ENCODE assay signal across 27 cellular contexts in the genomic region with DNA sequence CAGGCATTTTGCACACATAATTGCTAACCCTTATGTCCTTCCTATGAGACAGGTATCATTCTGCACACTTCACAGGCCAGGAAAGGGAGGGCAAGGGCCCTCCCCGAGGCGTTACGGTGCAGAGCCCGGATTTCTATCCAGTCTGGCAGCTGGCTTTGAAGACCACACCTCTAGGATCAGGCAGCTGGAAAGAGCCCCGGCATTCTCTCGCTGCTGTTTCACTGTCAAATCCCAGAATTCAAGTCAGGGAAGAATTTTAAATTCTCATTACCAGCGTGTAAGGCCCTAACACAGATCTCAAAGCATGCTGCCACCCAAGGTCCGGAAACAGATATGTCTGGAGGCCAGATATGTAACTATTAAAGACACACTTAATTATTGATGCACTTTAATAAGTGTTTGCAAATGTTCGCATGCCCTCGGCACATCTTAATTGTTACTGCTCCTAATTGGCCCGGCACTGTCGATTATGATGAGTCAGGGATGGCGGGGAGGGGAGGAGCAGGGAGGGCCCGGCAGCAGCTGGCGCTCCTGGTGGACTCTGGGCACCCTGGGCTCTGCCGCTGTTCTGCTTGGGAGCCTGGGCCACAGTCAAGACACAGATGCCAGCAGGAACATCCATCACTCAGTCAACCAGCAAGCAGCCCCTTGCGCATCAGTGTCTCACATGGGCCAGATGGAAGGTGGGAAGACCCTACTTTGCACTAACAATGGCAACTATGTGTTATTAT.
DNase-seq lines count a peak whose midpoint lies in the region; ATAC-seq and TF ChIP-seq lines count a peak whose summit lies in the region.
"Had no signal": no experiment of that assay in that cellular context is flagged by ENCODE, and none has a peak within 500 bp of the region (broad histone marks: within the 10 kb centered on the region; RNA-seq: fewer than 3 reads in every experiment).

No MANE protein-coding gene starts in this region.

- peaks cover 17% of the 10 kb centered on the region in 2 donors for H3K4me1 Mint-ChIP-seq in natural killer cell
- H3K4me1 Mint-ChIP-seq in type B pancreatic cell (ENCODE audit: unreplicated experiment): peaks cover 19% of the 10 kb centered on the region

- peak overlapping the region; percentile 60 for H3K4me3 Mint-ChIP-seq in natural killer cell
- H3K4me3 Mint-ChIP-seq in type B pancreatic cell: no peak overlapping the region
- H3K4me3 Mint-ChIP-seq: central memory CD8-positive, alpha-beta T cell; stimulated activated naive B cell treated with anti-CD40 and anti-IgM and Interleukin-4, amounts not matched to agents 10 μg/mL and 1 μg/mL and 100 μg/mL, for 72 hours; T-helper 1 cell treated with Interleukin-12 subunit alpha and Interleukin-12 subunit beta and Interleukin-4 antibody, amounts not matched to agents 30 μg/mL and 1 μg/mL, for 36 hours had no signal

- no peak overlapping the region for H3K27ac Mint-ChIP-seq in natural killer cell
- H3K27ac Mint-ChIP-seq in type B pancreatic cell: no peak overlapping the region
- H3K27ac Mint-ChIP-seq: stimulated activated naive B cell treated with anti-CD40 and anti-IgM and Interleukin-4, amounts not matched to agents 10 μg/mL and 1 μg/mL and 100 μg/mL, for 72 hours; T-helper 1 cell treated with Interleukin-12 subunit alpha and Interleukin-12 subunit beta and Interleukin-4 antibody, amounts not matched to agents 30 μg/mL and 1 μg/mL, for 36 hours had no signal

- no peaks in the 10 kb centered on the region for H3K27me3 ChIP-seq in BE2C

- ATAC-seq in natural killer cell: no peak
- no peak for ATAC-seq in HG02642 (IDR thresholded peaks at IDR 0.05; ENCODE audit: poor library complexity, unreplicated experiment)
- ATAC-seq: heart left ventricle; HepG2; PC-3; stimulated activated naive B cell treated with anti-CD40 and anti-IgM and Interleukin-4, amounts not matched to agents 10 μg/mL and 1 μg/mL and 100 μg/mL, for 72 hours had no signal

- peak; percentile 74 for DNase-seq in BE2C
- DNase-seq in NCI-H510A (lab: John Stamatoyannopoulos, UW): peak; percentile 36
- no peak for DNase-seq in natural killer cell
- DNase-seq in activated naive CD4-positive, alpha-beta T cell treated with anti-CD3 and anti-CD28 coated beads, Interleukin-2, amount 50 U/mL, for 16 hours: no peak
- DNase-seq in type B pancreatic cell (ENCODE audit: extremely low spot score, unreplicated experiment): no peak
- DNase-seq in effector CD8-positive, alpha-beta T cell (lab: John Stamatoyannopoulos, UW): no peak
- DNase-seq: activated naive CD4-positive, alpha-beta T cell treated with Interleukin-2 at 50 U/mL for 16 hours; adrenal gland; C1 segment of cervical spinal cord; Caco-2; foreskin melanocyte; GDM1; heart left ventricle; NCI-H1930; NCI-H446; occipital lobe; PC-3; stimulated activated naive B cell treated with anti-CD40 and anti-IgM and Interleukin-4, amounts not matched to agents 10 μg/mL and 1 μg/mL and 100 μg/mL, for 72 hours; substantia nigra; trophoblast cell had no signal

- H3K36me3 ChIP-seq in BE2C: no peaks in the 10 kb centered on the region
- H3K36me3 ChIP-seq: adrenal gland, esophagus muscularis mucosa, heart left ventricle had no signal

- H3K4me1 ChIP-seq in BE2C: peaks cover 22% of the 10 kb centered on the region
- H3K4me1 ChIP-seq: adrenal gland, Caco-2 had no signal

- H3K27ac ChIP-seq in C4-2B: peak overlapping the region; percentile 17; the same call in 1 of the 2 replicates
- H3K27ac ChIP-seq: adrenal gland, esophagus muscularis mucosa, heart left ventricle, SK-N-MC had no signal

- H3K36me3 Mint-ChIP-seq in natural killer cell (no peaks in the 10 kb centered on the region), type B pancreatic cell (no peaks in the 10 kb centered on the region)
- H3K36me3 Mint-ChIP-seq: stimulated activated naive B cell treated with anti-CD40 and anti-IgM and Interleukin-4, amounts not matched to agents 10 μg/mL and 1 μg/mL and 100 μg/mL, for 72 hours had no signal

- no peaks in the 10 kb centered on the region for H3K9me3 Mint-ChIP-seq in natural killer cell
- H3K9me3 Mint-ChIP-seq in type B pancreatic cell: no peaks in the 10 kb centered on the region
- H3K9me3 Mint-ChIP-seq: central memory CD8-positive, alpha-beta T cell; stimulated activated naive B cell treated with anti-CD40 and anti-IgM and Interleukin-4, amounts not matched to agents 10 μg/mL and 1 μg/mL and 100 μg/mL, for 72 hours; T-helper 1 cell treated with Interleukin-12 subunit alpha and Interleukin-12 subunit beta and Interleukin-4 antibody, amounts not matched to agents 30 μg/mL and 1 μg/mL, for 36 hours had no signal

- H3K4me3 ChIP-seq in BE2C (ENCODE audit: low read depth, low read length): no peak overlapping the region; the same call in 1 of the 2 replicates
- H3K4me3 ChIP-seq: adrenal gland, esophagus muscularis mucosa, heart left ventricle, SK-N-MC had no signal

- no peaks in the 10 kb centered on the region for H3K9me3 ChIP-seq in BE2C
- H3K9me3 ChIP-seq: adrenal gland, Caco-2, esophagus muscularis mucosa, heart left ventricle had no signal

- TF ChIP-seq CTCF in BE2C (IDR thresholded peaks at IDR 0.05; ENCODE audit: low read depth, low read length) (no peak), C4-2B (conservative IDR thresholded peaks at IDR 0.05) (no peak), natural killer cell (IDR thresholded peaks at IDR 0.05) (no peak), type B pancreatic cell (conservative IDR thresholded peaks at IDR 0.05) (no peak)

- intact Hi-C loops in natural killer cell (cut with micrococcal nuclease): loop anchor here (2.0 to 5.0 kb wide), 2 partner anchors 94 to 467 kb away; partner anchors contain the start of gene CFAP77

- H3K27me3 Mint-ChIP-seq in natural killer cell (ENCODE audit: low read depth in 2 of 2) (peaks cover 18 to 39% of the 10 kb centered on the region in 2 donors), type B pancreatic cell (peaks cover 70% of the 10 kb centered on the region)

Comparison
In these comparisons a context has a peak if more than half of its experiments do, and no peak if none do; other contexts are left out.
1. DNase-seq: peak in BE2C (single experiment) and NCI-H510A (single experiment); none in natural killer cell (single experiment), activated naive CD4-positive, alpha-beta T cell treated with anti-CD3 and anti-CD28 coated beads, Interleukin-2, amount 50 U/mL, for 16 hours (single experiment), type B pancreatic cell (single experiment) and effector CD8-positive, alpha-beta T cell (single experiment).